15 cellular contexts compared by ENCODE assay signal in the genomic region with DNA sequence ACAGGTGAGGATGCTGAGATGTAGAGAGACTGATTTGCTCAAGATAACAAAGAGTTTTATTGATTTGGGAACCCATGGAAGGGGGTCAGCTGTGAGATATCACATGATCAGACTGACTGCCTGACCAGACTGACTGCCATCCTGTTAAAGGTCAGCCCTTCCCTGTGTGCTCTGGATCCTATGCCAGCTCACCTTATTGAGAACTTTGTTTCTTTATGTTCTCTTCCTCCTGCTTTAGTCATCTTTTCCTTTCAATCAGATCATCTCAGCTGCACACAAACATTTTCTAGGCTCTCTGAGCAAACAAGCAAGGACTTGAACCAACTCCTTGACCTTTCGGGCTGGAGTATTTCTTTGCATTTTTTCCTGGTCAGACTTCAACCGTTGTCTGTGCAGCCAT. TPM values are rescaled to one million over a fixed set of nuclear protein-coding genes. Genes with fewer than 3 reads are reported as not detected.
A peak's percentile ranks its signal among the peaks of the same experiment; 100 is the strongest.
DNase-seq lines count a peak whose midpoint lies in the region; ATAC-seq, FAIRE-seq and TF ChIP-seq lines count a peak whose summit lies in the region.
"Had no signal": no experiment of that assay in that cellular context is flagged by ENCODE, and none has a peak within 500 bp of the region (broad histone marks: within the 10 kb centered on the region; RNA-seq: fewer than 3 reads in every experiment).

No MANE protein-coding gene starts in this region.

- no peak overlapping the region for H3K14ac ChIP-seq in H1 (ENCODE audit: insufficient read length)

- H3K23me2 ChIP-seq in H1 (ENCODE audit: low read depth, low read length): no peaks in the 10 kb centered on the region

- TF ChIP-seq POLR2A in H1 (IDR thresholded peaks at IDR 0.05; ENCODE audit: control extremely low read depth in 1 of 2, low read depth in 2 of 2, low read length in 2 of 2): no peak

- DNase-seq in GM19239 (ENCODE audit: insufficient read length, low spot score) (no peak), RWPE1 (ENCODE audit: low spot score) (peak; percentile 27), H1 (ENCODE audit: low read depth in 1 of 2, low spot score in 2 of 2) (no peak), foreskin keratinocyte (peak in 1 of 2 donors; percentile 54), activated T-cell treated with anti-CD3 and anti-CD28 coated beads for 4 hours (no peak)
- no peak for DNase-seq in activated CD4-positive, CD25-positive, alpha-beta regulatory T cell (lab: John Stamatoyannopoulos, UW)
- DNase-seq in stimulated activated naive CD4-positive, alpha-beta T cell (lab: John Stamatoyannopoulos, UW): no peak
- DNase-seq: ACHN; AML-193; CD4-positive, alpha-beta memory T cell; DMS79 treated with DMSO at 0.1 percent for 48 hours; GF-D8; GOT3; H9 had no signal

- FAIRE-seq in GM19239 (lab: Jason Lieb, UNC) (peak; percentile 62), H1 (lab: Jason Lieb, UNC) (no peak)
- FAIRE-seq: A204.1 had no signal

- POLR2A ChIA-PET in RWPE1 (lab: Yijun Ruan, JAX; ENCODE audit: low non-redundant PET): interaction anchor here (0.5 kb wide), 1 partner anchor 1307 kb away, joined by 3 read pairs; no protein-coding TSS in a partner anchor
- POLR2A ChIA-PET in H1 (lab: Charles Lee; ENCODE audit: partially characterized antibody): no interaction called here

- no peaks in the 10 kb centered on the region for H3K79me2 ChIP-seq in H1 (ENCODE audit: control insufficient read depth in 1 of 2, insufficient read depth in 2 of 2, low read length in 2 of 2)

- no peak overlapping the region for H2BK120ac ChIP-seq in H1 (replicated peaks; ENCODE audit: low read depth, low read length)

- H3K4me2 ChIP-seq in H1 (ENCODE audit: insufficient read depth in 1 of 2, low read depth in 2 of 2, low read length in 2 of 2): no peak overlapping the region

- no peaks in the 10 kb centered on the region for H4K20me1 ChIP-seq in H1 (replicated peaks in 1 of 2; ENCODE audit: control insufficient read depth in 1 of 2, insufficient read depth in 2 of 2, low read length in 2 of 2)

- H4K5ac ChIP-seq in H1 (ENCODE audit: insufficient read length, low read depth, low read length): no peak overlapping the region

- TF ChIP-seq EP300 in H1 (IDR thresholded peaks at IDR 0.05; ENCODE audit: borderline replicate concordance in 1 of 2, low read depth in 2 of 2, low read length in 2 of 2): no peak

- H3K9me3 ChIP-seq in H1 (ENCODE audit: insufficient read depth in 2 of 2, low read depth in 1 of 2, low read length in 1 of 2): no peaks in the 10 kb centered on the region

- H3K4me3 ChIP-seq in H1 (ENCODE audit: extremely low read depth in 1 of 4, insufficient read depth in 2 of 4, low read depth in 3 of 4, low read length in 4 of 4): no peak overlapping the region

- WGBS in H1 (ENCODE audit: extremely low coverage in 1 of 2, insufficient coverage in 1 of 2, insufficient read length in 1 of 2, insufficient replicate concordance in 2 of 2, low coverage in 1 of 2, low lambda C conversion rate in 2 of 2, missing lambda C conversion rate in 1 of 2), 2 experiments: 100% methylated on average over 2 of the region's 2 CpGs; no CpG with 5 or more reads in 1 of the 2 experiments

- no peak overlapping the region for H4K8ac ChIP-seq in H1 (ENCODE audit: extremely low read depth, insufficient read depth, low read length)

- no peak for TF ChIP-seq RAD21 in H1 (IDR thresholded peaks at IDR 0.05 in 1 of 2, conservative IDR thresholded peaks at IDR 0.05 in 1 of 2; ENCODE audit: low read depth in 2 of 2, low read length in 2 of 2)

- H3K18ac ChIP-seq in H1 (ENCODE audit: extremely low read depth, low read length): no peak overlapping the region

- no peak overlapping the region for H3K9ac ChIP-seq in H1 (replicated peaks in 1 of 4; ENCODE audit: extremely low read depth in 1 of 4, low read depth in 3 of 4, low read length in 3 of 4)

- no peak overlapping the region for H3K4ac ChIP-seq in H1 (replicated peaks; ENCODE audit: insufficient read length, low read depth, low read length)

- H3K56ac ChIP-seq in H1 (replicated peaks; ENCODE audit: insufficient read length, low read depth, low read length): no peak overlapping the region

- no peak overlapping the region for H2BK5ac ChIP-seq in H1 (ENCODE audit: low read depth, low read length)

- H2BK20ac ChIP-seq in H1 (ENCODE audit: low read length): no peak overlapping the region

- no peak overlapping the region; the same call in 1 of the 2 replicates for H2AFZ ChIP-seq in H1 (ENCODE audit: low read length)

- no peak overlapping the region for H3K23ac ChIP-seq in H1 (ENCODE audit: insufficient read length)

- no peaks in the 10 kb centered on the region for H3K79me1 ChIP-seq in H1 (ENCODE audit: low read depth, low read length)

- no peaks in the 10 kb centered on the region for H3K27me3 ChIP-seq in H1 (replicated peaks in 1 of 4; ENCODE audit: control insufficient read depth in 3 of 4, extremely low read depth in 1 of 4, insufficient read depth in 3 of 4, low read length in 3 of 4)
- H3K27me3 ChIP-seq in foreskin keratinocyte: peaks cover 6% of the 10 kb centered on the region

- H3K36me3 ChIP-seq in H1 (ENCODE audit: control insufficient read depth in 2 of 4, insufficient read depth in 4 of 4, low read length in 3 of 4): no peaks in the 10 kb centered on the region; a peak in 1 of 8 replicates

- H3K27ac ChIP-seq in RWPE1 (no peak overlapping the region), H1 (ENCODE audit: low read depth, low read length) (no peak overlapping the region), foreskin keratinocyte (no peak overlapping the region)

- ATAC-seq in foreskin keratinocyte: peak; percentile 59

- CTCF ChIA-PET in RWPE1 (lab: Yijun Ruan, JAX): interaction anchor here (0.6 to 1.2 kb wide), 2 partner anchors 17 to 542 kb away, joined by 3 to 4 read pairs; no protein-coding TSS in a partner anchor
- CTCF ChIA-PET in H1 (lab: Charles Lee; ENCODE audit: partially characterized antibody): interaction anchor here (0.7 to 2.3 kb wide), 3 partner anchors 17 to 321 kb away, joined by 3 to 9 read pairs (median 3); no protein-coding TSS in a partner anchor

- no peak overlapping the region for H2BK15ac ChIP-seq in H1 (ENCODE audit: low read length)

- no peaks in the 10 kb centered on the region for H3K4me1 ChIP-seq in H1 (replicated peaks in 1 of 4; ENCODE audit: control insufficient read depth in 3 of 4, insufficient read depth in 4 of 4, low read length in 3 of 4)
- H3K4me1 ChIP-seq in foreskin keratinocyte: no peaks in the 10 kb centered on the region

- TF ChIP-seq CTCF in RWPE1 (conservative IDR thresholded peaks at IDR 0.05; ENCODE audit: low read depth) (no peak), H1 (IDR thresholded peaks at IDR 0.05; ENCODE audit: control extremely low read depth in 1 of 3, insufficient read depth in 1 of 3, low read depth in 1 of 3, low read length in 3 of 3) (no peak), foreskin keratinocyte (conservative IDR thresholded peaks at IDR 0.05) (no peak)

- no peak overlapping the region for H2BK12ac ChIP-seq in H1 (ENCODE audit: low read depth, low read length)

- no peak overlapping the region for H2AK5ac ChIP-seq in H1 (ENCODE audit: low read depth, low read length)

- H4K91ac ChIP-seq in H1 (replicated peaks; ENCODE audit: insufficient read length, low read length): no peak overlapping the region

TF ChIP-seq in H1, 55 proteins besides CTCF, POLR2A, EP300 and RAD21:
- TF ChIP-seq KDM5A (IDR thresholded peaks at IDR 0.05; ENCODE audit: low read length): no peak
- TF ChIP-seq, protein P1, sequence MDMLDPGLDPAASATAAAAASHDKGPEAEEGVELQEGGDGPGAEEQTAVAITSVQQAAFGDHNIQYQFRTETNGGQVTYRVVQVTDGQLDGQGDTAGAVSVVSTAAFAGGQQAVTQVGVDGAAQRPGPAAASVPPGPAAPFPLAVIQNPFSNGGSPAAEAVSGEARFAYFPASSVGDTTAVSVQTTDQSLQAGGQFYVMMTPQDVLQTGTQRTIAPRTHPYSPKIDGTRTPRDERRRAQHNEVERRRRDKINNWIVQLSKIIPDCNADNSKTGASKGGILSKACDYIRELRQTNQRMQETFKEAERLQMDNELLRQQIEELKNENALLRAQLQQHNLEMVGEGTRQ (IDR thresholded peaks at IDR 0.05; ENCODE audit: low read length): peak; percentile 31; the same call in 1 of the 2 replicates
TF ChIP-seq in H1: peak in this region for 1.

RNA-seq across cellular contexts. Expression of a gene that starts 50.0 kb away (rescaled TPM):
- total RNA-seq in H1 (2021; fragmentation: NEBNext Ultra II Directional; extraction: Animal tissue kit (Norgen Biotek cat#: 25700)): 101 and 107 TPM in 2 replicates
- polyA plus RNA-seq in H1 (2011; rRNA removed) (25.6 and 33.0 TPM in 2 replicates), foreskin keratinocyte (50.4 and 58.2 TPM in 2 replicates)
- 38.8 TPM for polyA plus RNA-seq in H1 (2011; cell fraction: cytosol; rRNA removed)
- polyA plus RNA-seq in H1 (2011; cell fraction: nucleus; rRNA removed): 33.5 TPM
- 40.3 to 73.6 TPM (median 51.3 TPM) in 4 replicates for polyA plus RNA-seq in H1 (2012, experiment 1 of 2)
- polyA plus RNA-seq in H1 (2012, experiment 2 of 2): 21.2 TPM
- polyA plus RNA-seq in H1 (2013, experiment 1 of 2): 69.7 TPM
- polyA plus RNA-seq in H1 (2013, experiment 2 of 2): 69.8 TPM
- polyA minus RNA-seq in H1 (2011; rRNA and poly(A)+ RNA removed): 44.0 and 54.8 TPM in 2 replicates
- polyA minus RNA-seq in H1 (2011; cell fraction: cytosol; rRNA and poly(A)+ RNA removed): 66.6 TPM
- polyA minus RNA-seq in H1 (2011; cell fraction: nucleus; rRNA and poly(A)+ RNA removed): 53.9 TPM
- total RNA-seq in foreskin keratinocyte: 162 and 172 TPM in 2 replicates
